In genomic region chr16:29862884-29863668, GRCh38 we compare ENCODE assay signal across 8 cellular contexts. TPM values are rescaled to one million over a fixed set of nuclear protein-coding genes. Genes with fewer than 3 reads are reported as not detected.
A peak's percentile ranks its signal among the peaks of the same experiment; 100 is the strongest.
DNase-seq lines count a peak whose midpoint lies in the region; TF ChIP-seq lines count a peak whose summit lies in the region.

CDIPT (minus strand) TSS chr16:29863226; CDS start chr16:29862857, 369 bp downstream.

- H3K9me3 ChIP-seq in HEK293 (ENCODE audit: control insufficient read depth, insufficient read depth, low read depth, low read length), result no peaks in the 10 kb centered on the region
- H3K9me3 ChIP-seq in neuron (ENCODE audit: low read length), result no peaks in the 10 kb centered on the region
- no peaks in the 10 kb centered on the region for H3K9me3 ChIP-seq in subcutaneous abdominal adipose tissue (ENCODE audit: control insufficient read depth in 5 of 5, low read length in 5 of 5)

- POLR2A ChIA-PET in HEK293 (lab: Yijun Ruan, JAX), result interaction anchor here (0.6 to 1.9 kb wide), 6 partner anchors 9 to 98 kb away, joined by 3 to 7 read pairs (median 4); partner anchors contain the start of genes SEZ6L2 and TMEM219

- H2AFZ ChIP-seq in neuron (ENCODE audit: low read depth, low read length), result peak within 1 kb of the TSS; percentile 98

- no peaks in the 10 kb centered on the region for H3K4me1 ChIP-seq in HEK293 (ENCODE audit: control insufficient read depth, insufficient read depth, low read length)
- peaks cover 3% of the 10 kb centered on the region for H3K4me1 ChIP-seq in neuron (ENCODE audit: insufficient read depth, low read length)
- H3K4me1 ChIP-seq in subcutaneous abdominal adipose tissue (ENCODE audit: control insufficient read depth in 5 of 5, insufficient read depth in 5 of 5, low read length in 5 of 5), result peaks cover 5 to 31% (median 24%) of the 10 kb centered on the region in 5 donors

- TF ChIP-seq CTCF in HEK293 (tag by site-specific recombination; IDR thresholded peaks at IDR 0.05), result peak; percentile 95

- H3K4me3 ChIP-seq in HEK293 (ENCODE audit: low read depth, low read length) (peak within 1 kb of the TSS; percentile 95), neuron (ENCODE audit: low read length) (peak within 1 kb of the TSS; percentile 90), subcutaneous abdominal adipose tissue (ENCODE audit: low read depth in 1 of 5, low read length in 5 of 5) (peak within 1 kb of the TSS; percentile 84 to 93 (median 87))

- H3K36me3 ChIP-seq in HEK293 (ENCODE audit: control insufficient read depth in 2 of 2, insufficient read depth in 1 of 2, low read length in 2 of 2) (peaks cover 4 to 34% of the 10 kb centered on the region in 2 experiments; a peak in 2 of 3 replicates), neuron (ENCODE audit: insufficient read depth, low read length) (peaks cover 11% of the 10 kb centered on the region), subcutaneous abdominal adipose tissue (ENCODE audit: control insufficient read depth in 5 of 5, insufficient read depth in 5 of 5, low read length in 5 of 5) (peaks cover 0 to 32% (median 29%) of the 10 kb centered on the region in 5 donors)

- peak; percentile 77 for DNase-seq in GM04503 (ENCODE audit: low read depth)
- DNase-seq in MV-4-11 (lab: John Stamatoyannopoulos, UW), result peak; percentile 95
- DNase-seq in SK-MEL-5 (ENCODE audit: low read depth, low spot score), result peak; percentile 95
- peak; percentile 94 for DNase-seq in activated naive CD4-positive, alpha-beta T cell treated with Interleukin-2 at 50 U/mL for 16 hours
- DNase-seq in foreskin melanocyte, result peak; percentile 95

- H3K27me3 ChIP-seq in neuron (ENCODE audit: insufficient read depth, low read length) (no peaks in the 10 kb centered on the region), subcutaneous abdominal adipose tissue (ENCODE audit: control insufficient read depth in 5 of 5, insufficient read depth in 4 of 5, low read length in 5 of 5) (peaks cover 0 to 2% (median 0%) of the 10 kb centered on the region in 5 donors)

- H3K9ac ChIP-seq in subcutaneous abdominal adipose tissue (ENCODE audit: low read length in 5 of 5), result peak within 1 kb of the TSS; percentile 84 to 95 (median 87)

- in situ Hi-C loops in SK-MEL-5 (cut with HindIII; ENCODE audit: low pct_unique_long_range_greater_than_20kb, low sequenced_read_pairs), result no loop called here

- H3K27ac ChIP-seq in HEK293 (ENCODE audit: extremely low read depth, low read depth, low read length) (peak within 1 kb of the TSS; percentile 93), subcutaneous abdominal adipose tissue (ENCODE audit: low read depth, low read length) (peak within 1 kb of the TSS; percentile 96)

- CTCF ChIA-PET in HEK293 (lab: Yijun Ruan, JAX), result interaction anchor here (0.6 to 2.0 kb wide), 4 partner anchors 10 to 78 kb away, joined by 3 to 7 read pairs (median 4); no protein-coding TSS in a partner anchor

TF ChIP-seq in HEK293, 187 proteins besides CTCF, POLR2A, EP300 and RAD21 (continues in another document):
- TF ChIP-seq ZNF629 (tag by site-specific recombination; IDR thresholded peaks at IDR 0.05) (peak; percentile 93), ZFP69B (tag by site-specific recombination; IDR thresholded peaks at IDR 0.05) (peak; percentile 87; the same call in 1 of the 2 replicates), ZNF214 (tag by site-specific recombination; IDR thresholded peaks at IDR 0.05; ENCODE audit: borderline replicate concordance) (no peak), ZNF473 (tag by site-specific recombination; IDR thresholded peaks at IDR 0.05) (no peak), ZNF169 (tag by site-specific recombination; IDR thresholded peaks at IDR 0.05) (no peak), ZNF585B (tag by site-specific recombination; IDR thresholded peaks at IDR 0.05) (no peak), ZNF664 (tag by site-specific recombination; IDR thresholded peaks at IDR 0.05) (0 out of 2 replicates have a peak, but pooled peaks have one; percentile 33), ZSCAN18 (tag by site-specific recombination; IDR thresholded peaks at IDR 0.05) (peak; percentile 81; the same call in 1 of the 2 replicates), ZNF747 (tag by site-specific recombination; IDR thresholded peaks at IDR 0.05) (no peak), GLI2 (tag by site-specific recombination; IDR thresholded peaks at IDR 0.05; ENCODE audit: borderline replicate concordance, low read depth) (no peak), ZBTB7A (tag by site-specific recombination; IDR thresholded peaks at IDR 0.05; ENCODE audit: low read depth) (peak; percentile 28; the same call in 1 of the 2 replicates), ZNF239 (tag by site-specific recombination; IDR thresholded peaks at IDR 0.05) (no peak), ZSCAN5A (tag by site-specific recombination; IDR thresholded peaks at IDR 0.05) (peak; percentile 77; the same call in 1 of the 2 replicates), SP2 (tag by site-specific recombination; IDR thresholded peaks at IDR 0.05) (peak; percentile 71), ZNF76 (tag by site-specific recombination; IDR thresholded peaks at IDR 0.05; ENCODE audit: borderline replicate concordance, low read depth) (peak; percentile 69), ZFP37 (tag by site-specific recombination; IDR thresholded peaks at IDR 0.05) (no peak), ZNF23 (tag by site-specific recombination; IDR thresholded peaks at IDR 0.05; ENCODE audit: borderline replicate concordance) (no peak), ZNF785 (tag by site-specific recombination; IDR thresholded peaks at IDR 0.05) (peak; percentile 56), FEZF1 (tag by site-specific recombination; IDR thresholded peaks at IDR 0.05) (no peak), KLF9 (tag by site-specific recombination; IDR thresholded peaks at IDR 0.05; ENCODE audit: low read depth) (peak; percentile 57), ZNF114 (tag by site-specific recombination; IDR thresholded peaks at IDR 0.05) (no peak)
- TF ChIP-seq, protein P1, sequence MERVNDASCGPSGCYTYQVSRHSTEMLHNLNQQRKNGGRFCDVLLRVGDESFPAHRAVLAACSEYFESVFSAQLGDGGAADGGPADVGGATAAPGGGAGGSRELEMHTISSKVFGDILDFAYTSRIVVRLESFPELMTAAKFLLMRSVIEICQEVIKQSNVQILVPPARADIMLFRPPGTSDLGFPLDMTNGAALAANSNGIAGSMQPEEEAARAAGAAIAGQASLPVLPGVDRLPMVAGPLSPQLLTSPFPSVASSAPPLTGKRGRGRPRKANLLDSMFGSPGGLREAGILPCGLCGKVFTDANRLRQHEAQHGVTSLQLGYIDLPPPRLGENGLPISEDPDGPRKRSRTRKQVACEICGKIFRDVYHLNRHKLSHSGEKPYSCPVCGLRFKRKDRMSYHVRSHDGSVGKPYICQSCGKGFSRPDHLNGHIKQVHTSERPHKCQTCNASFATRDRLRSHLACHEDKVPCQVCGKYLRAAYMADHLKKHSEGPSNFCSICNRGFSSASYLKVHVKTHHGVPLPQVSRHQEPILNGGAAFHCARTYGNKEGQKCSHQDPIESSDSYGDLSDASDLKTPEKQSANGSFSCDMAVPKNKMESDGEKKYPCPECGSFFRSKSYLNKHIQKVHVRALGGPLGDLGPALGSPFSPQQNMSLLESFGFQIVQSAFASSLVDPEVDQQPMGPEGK (tag by site-specific recombination; IDR thresholded peaks at IDR 0.05), result peak; percentile 51
- TF ChIP-seq, protein P2, sequence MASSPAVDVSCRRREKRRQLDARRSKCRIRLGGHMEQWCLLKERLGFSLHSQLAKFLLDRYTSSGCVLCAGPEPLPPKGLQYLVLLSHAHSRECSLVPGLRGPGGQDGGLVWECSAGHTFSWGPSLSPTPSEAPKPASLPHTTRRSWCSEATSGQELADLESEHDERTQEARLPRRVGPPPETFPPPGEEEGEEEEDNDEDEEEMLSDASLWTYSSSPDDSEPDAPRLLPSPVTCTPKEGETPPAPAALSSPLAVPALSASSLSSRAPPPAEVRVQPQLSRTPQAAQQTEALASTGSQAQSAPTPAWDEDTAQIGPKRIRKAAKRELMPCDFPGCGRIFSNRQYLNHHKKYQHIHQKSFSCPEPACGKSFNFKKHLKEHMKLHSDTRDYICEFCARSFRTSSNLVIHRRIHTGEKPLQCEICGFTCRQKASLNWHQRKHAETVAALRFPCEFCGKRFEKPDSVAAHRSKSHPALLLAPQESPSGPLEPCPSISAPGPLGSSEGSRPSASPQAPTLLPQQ (tag by site-specific recombination; IDR thresholded peaks at IDR 0.05), result peak; percentile 88

RNA-seq across cellular contexts. Expression of gene CDIPT, which starts in this region (rescaled TPM):
- 74.1 and 82.6 TPM in 2 replicates for total RNA-seq in SK-MEL-5 (2014; rRNA removed; shearing (Covaris generic))
- 120 and 126 TPM in 2 replicates for polyA plus RNA-seq in SK-MEL-5 (2015; cell fraction: cytosol; rRNA removed)
- 47.0 and 55.0 TPM in 2 replicates for polyA plus RNA-seq in SK-MEL-5 (2015; cell fraction: nucleus; rRNA removed)

Comparison
In these comparisons a context has a peak if more than half of its experiments do, and no peak if none do; other contexts are left out.
1. Peak in every context shown above with its lines: DNase-seq, H3K4me3 ChIP-seq and H3K27ac ChIP-seq.